16 cellular contexts compared by ENCODE assay signal in genomic region chr4:23237771-23238170, GRCh38.
A peak's percentile ranks its signal among the peaks of the same experiment; 100 is the strongest.
DNase-seq lines count a peak whose midpoint lies in the region; TF ChIP-seq lines count a peak whose summit lies in the region.
"Had no signal": no experiment of that assay in that cellular context is flagged by ENCODE, and none has a peak within 500 bp of the region (broad histone marks: within the 10 kb centered on the region; RNA-seq: fewer than 3 reads in every experiment).

No MANE protein-coding gene starts in this region.

- TF ChIP-seq POLR2A in transverse colon (IDR thresholded peaks at IDR 0.05) = no peak

- DNase-seq in COLO829 (ENCODE audit: low spot score) = peak; percentile 18
- peak; percentile 75 for DNase-seq in NCI-H69 (lab: John Stamatoyannopoulos, UW)
- DNase-seq in glomerular visceral epithelial cell (ENCODE audit: extremely low spot score) = peak; percentile 73
- DNase-seq in myocyte (ENCODE audit: low read depth) = peak; percentile 97
- no peak for DNase-seq in NCI-H510A (lab: John Stamatoyannopoulos, UW)
- no peak for DNase-seq in stimulated activated CD4-positive, alpha-beta T cell treated with anti-CD3 and anti-CD28 coated beads, Interleukin-2, amount 100 ng/mL, for 48 hours
- no peak for DNase-seq in activated effector memory CD4-positive, alpha-beta T cell treated with Interleukin-2 at 50 U/mL for 16 hours
- DNase-seq in transverse colon = no peak
- DNase-seq: activated CD4-positive, alpha-beta memory T cell treated with anti-CD3 and anti-CD28 coated beads for 36 hours; activated naive CD8-positive, alpha-beta T cell treated with anti-CD3 and anti-CD28 coated beads, Interleukin-2, amount 50 U/mL, for 24 hours; endodermal cell; HCEC 1CT; mucosa of descending colon; NCI-H1048; stimulated activated naive CD4-positive, alpha-beta T cell had no signal

- no peaks in the 10 kb centered on the region for H3K27me3 ChIP-seq in transverse colon
- H3K27me3 ChIP-seq: gastroesophageal sphincter had no signal

- H3K9me3 ChIP-seq in transverse colon = no peaks in the 10 kb centered on the region
- H3K9me3 ChIP-seq: gastroesophageal sphincter, mucosa of descending colon had no signal

- WGBS in transverse colon (ENCODE audit: low coverage in 1 of 2), 2 donors = 40 to 52% methylated on average over 1 to 3 of the region's 3 CpGs

- intact Hi-C loops in transverse colon (cut with DNase I; ENCODE audit: low total_unique reads) = no loop called here

- in situ Hi-C loops in transverse colon (cut with MboI; ENCODE audit: low pct_ligation_motif_present in 1 of 4, low pct_unique_long_range_greater_than_20kb in 1 of 4, low sequenced_read_pairs in 3 of 4) = no loop called here

- no peak for TF ChIP-seq EP300 in transverse colon (IDR thresholded peaks at IDR 0.05; ENCODE audit: low read depth)

- H3K27ac ChIP-seq in transverse colon = no peak overlapping the region
- H3K27ac ChIP-seq: gastroesophageal sphincter had no signal

- no peaks in the 10 kb centered on the region for H3K4me1 ChIP-seq in transverse colon
- H3K4me1 ChIP-seq: gastroesophageal sphincter had no signal

- no peaks in the 10 kb centered on the region for H3K36me3 ChIP-seq in transverse colon
- H3K36me3 ChIP-seq: gastroesophageal sphincter had no signal

- TF ChIP-seq CTCF in transverse colon (IDR thresholded peaks at IDR 0.05) = no peak

- H3K4me3 ChIP-seq in transverse colon = no peak overlapping the region
- H3K4me3 ChIP-seq: gastroesophageal sphincter, mucosa of descending colon had no signal

Comparison
In these comparisons a context has a peak if more than half of its experiments do, and no peak if none do; other contexts are left out.
1. DNase-seq: peak in COLO829 (single experiment), NCI-H69 (single experiment), glomerular visceral epithelial cell (single experiment) and myocyte (single experiment); none in NCI-H510A (single experiment), stimulated activated CD4-positive, alpha-beta T cell treated with anti-CD3 and anti-CD28 coated beads, Interleukin-2, amount 100 ng/mL, for 48 hours (0 of 2), activated effector memory CD4-positive, alpha-beta T cell treated with Interleukin-2 at 50 U/mL for 16 hours (single experiment) and transverse colon (single experiment).